ENCODE assay signal across 2 cellular contexts in genomic region chr1:204711103-204711946, GRCh38.
TF ChIP-seq lines count a peak whose summit lies in the region.

No MANE protein-coding gene starts in this region.

TF ChIP-seq in GM23338, 12 proteins besides CTCF, POLR2A, EP300 and RAD21 (continued from another document):
- no peak for TF ChIP-seq EZH2phosphoT487 (IDR thresholded peaks at IDR 0.05; ENCODE audit: unreplicated experiment)
- TF ChIP-seq STAT1 (IDR thresholded peaks at IDR 0.05; ENCODE audit: unreplicated experiment): no peak
TF ChIP-seq in GM23338: peak in this region for 0.

TF ChIP-seq in H1, 55 proteins besides CTCF, POLR2A, EP300 and RAD21 (continued from another document):
- TF ChIP-seq E2F6 (IDR thresholded peaks at IDR 0.05): no peak
- peak; percentile 38; the same call in 1 of the 2 replicates for TF ChIP-seq KDM1A (IDR thresholded peaks at IDR 0.05; ENCODE audit: borderline replicate concordance, low read length)
- no peak for TF ChIP-seq PHF8 (conservative IDR thresholded peaks at IDR 0.05; ENCODE audit: low read depth, low read length)
- no peak for TF ChIP-seq SP1 (IDR thresholded peaks at IDR 0.05; ENCODE audit: low read depth, low read length)
- no peak for TF ChIP-seq RBBP5 (IDR thresholded peaks at IDR 0.05; ENCODE audit: borderline replicate concordance, low read depth, low read length)
- TF ChIP-seq NANOG (IDR thresholded peaks at IDR 0.05; ENCODE audit: insufficient read depth, low read depth, low read length, poor library complexity, severe bottlenecking): no peak
- TF ChIP-seq JUN (IDR thresholded peaks at IDR 0.05; ENCODE audit: low read depth, low read length): no peak
- no peak for TF ChIP-seq EZH2 (IDR thresholded peaks at IDR 0.05; ENCODE audit: low read depth, low read length, severe bottlenecking)
- TF ChIP-seq TEAD4 (IDR thresholded peaks at IDR 0.05; ENCODE audit: low read depth, low read length): no peak
- TF ChIP-seq YY1 (IDR thresholded peaks at IDR 0.05; ENCODE audit: low read depth, low read length): no peak
